ENCODE assay signal across 8 cellular contexts in the genomic region with DNA sequence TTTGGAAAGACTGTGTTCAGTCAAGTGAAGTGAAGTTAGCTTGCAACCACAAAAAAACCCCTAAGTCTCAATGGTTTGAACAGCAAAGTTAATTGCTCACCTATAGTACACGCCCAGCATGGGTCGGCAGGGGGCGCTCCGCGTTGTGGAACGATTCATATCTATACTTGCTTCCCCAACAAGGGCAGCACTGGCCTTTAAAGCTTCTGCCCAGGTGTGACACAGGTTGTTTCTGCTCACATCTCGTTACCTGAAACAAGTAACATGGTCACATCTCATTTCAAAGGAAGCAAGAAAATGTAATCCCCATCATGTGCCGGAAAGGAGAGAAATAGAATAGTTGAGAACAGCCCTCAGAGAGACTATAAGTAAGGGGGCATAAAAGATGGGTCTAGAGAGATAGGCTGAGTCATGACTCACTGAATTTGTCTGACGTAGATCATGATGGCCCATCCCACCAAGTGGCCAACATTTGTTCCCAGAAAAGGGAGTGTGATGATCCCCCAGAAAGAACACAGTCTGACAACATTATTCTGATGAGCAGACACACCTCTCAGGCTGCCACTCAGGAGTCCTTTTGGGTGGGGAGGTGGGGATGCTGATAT. TPM values are rescaled to one million over a fixed set of nuclear protein-coding genes. Genes with fewer than 3 reads are reported as not detected.
A peak's percentile ranks its signal among the peaks of the same experiment; 100 is the strongest.
DNase-seq lines count a peak whose midpoint lies in the region; ATAC-seq lines count a peak whose summit lies in the region.

No MANE protein-coding gene starts in this region.

- no peak for ATAC-seq in GM19328 (IDR thresholded peaks at IDR 0.05; ENCODE audit: unreplicated experiment)

- no peaks in the 10 kb centered on the region for H3K36me3 ChIP-seq in H7 (replicated peaks; ENCODE audit: control insufficient read depth, insufficient read depth, low read length)

- peaks cover 3% of the 10 kb centered on the region; the same call in 1 of the 2 replicates for H3K27me3 ChIP-seq in H7 (ENCODE audit: control insufficient read depth, insufficient read depth, low read length)

- no peak overlapping the region for H3K4me3 ChIP-seq in H7 (ENCODE audit: insufficient read depth, low read depth, low read length)

- peak; percentile 71 for DNase-seq in AG20443 (ENCODE audit: low spot score)
- DNase-seq in H7 = peak; percentile 76
- DNase-seq in NCI-H2227 (lab: John Stamatoyannopoulos, UW; ENCODE audit: unreplicated experiment) = peak; percentile 84
- peak; percentile 86 for DNase-seq in activated CD4-positive, CD25-positive, alpha-beta regulatory T cell treated with anti-CD3 and anti-CD28 coated beads, Interleukin-2, amount 50 U/mL, for 72 hours
- DNase-seq in central memory CD4-positive, alpha-beta T cell = peak; percentile 62
- peak; percentile 78 for DNase-seq in left kidney (ENCODE audit: low read depth, low spot score)
- peak; percentile 79 to 88 for DNase-seq in stimulated activated CD4-positive, alpha-beta T cell treated with anti-CD3 and anti-CD28 coated beads, Interleukin-4, amount 100 ng/mL, for 48 hours (ENCODE audit: low read depth in 2 of 2)

RNA-seq across cellular contexts. Expression of a gene that starts 29.0 kb away (rescaled TPM):
- total RNA-seq in H7 (2014; rRNA removed; shearing (Covaris generic)) = 3.7 and 11.4 TPM in 2 replicates

RNA-seq across cellular contexts. Expression of a gene that starts 47.7 kb away (rescaled TPM):
- total RNA-seq in H7 (2014; rRNA removed; shearing (Covaris generic)) = 0.07 TPM in 1 of 2 replicates, not detected in the other
